In genomic region chr2:237707859-237708398, GRCh38 we compare ENCODE assay signal across 1 cellular context.
TF ChIP-seq lines count a peak whose summit lies in the region.

No MANE protein-coding gene starts in this region.

TF ChIP-seq in HEK293, 187 proteins besides CTCF, POLR2A, EP300 and RAD21 (continued from another document):
- TF ChIP-seq, protein P1, sequence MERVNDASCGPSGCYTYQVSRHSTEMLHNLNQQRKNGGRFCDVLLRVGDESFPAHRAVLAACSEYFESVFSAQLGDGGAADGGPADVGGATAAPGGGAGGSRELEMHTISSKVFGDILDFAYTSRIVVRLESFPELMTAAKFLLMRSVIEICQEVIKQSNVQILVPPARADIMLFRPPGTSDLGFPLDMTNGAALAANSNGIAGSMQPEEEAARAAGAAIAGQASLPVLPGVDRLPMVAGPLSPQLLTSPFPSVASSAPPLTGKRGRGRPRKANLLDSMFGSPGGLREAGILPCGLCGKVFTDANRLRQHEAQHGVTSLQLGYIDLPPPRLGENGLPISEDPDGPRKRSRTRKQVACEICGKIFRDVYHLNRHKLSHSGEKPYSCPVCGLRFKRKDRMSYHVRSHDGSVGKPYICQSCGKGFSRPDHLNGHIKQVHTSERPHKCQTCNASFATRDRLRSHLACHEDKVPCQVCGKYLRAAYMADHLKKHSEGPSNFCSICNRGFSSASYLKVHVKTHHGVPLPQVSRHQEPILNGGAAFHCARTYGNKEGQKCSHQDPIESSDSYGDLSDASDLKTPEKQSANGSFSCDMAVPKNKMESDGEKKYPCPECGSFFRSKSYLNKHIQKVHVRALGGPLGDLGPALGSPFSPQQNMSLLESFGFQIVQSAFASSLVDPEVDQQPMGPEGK (tag by site-specific recombination; IDR thresholded peaks at IDR 0.05) = no peak
- TF ChIP-seq TSHZ1 (tag by site-specific recombination; IDR thresholded peaks at IDR 0.05; ENCODE audit: borderline replicate concordance) = no peak
